15 cellular contexts compared by ENCODE assay signal in the genomic region with DNA sequence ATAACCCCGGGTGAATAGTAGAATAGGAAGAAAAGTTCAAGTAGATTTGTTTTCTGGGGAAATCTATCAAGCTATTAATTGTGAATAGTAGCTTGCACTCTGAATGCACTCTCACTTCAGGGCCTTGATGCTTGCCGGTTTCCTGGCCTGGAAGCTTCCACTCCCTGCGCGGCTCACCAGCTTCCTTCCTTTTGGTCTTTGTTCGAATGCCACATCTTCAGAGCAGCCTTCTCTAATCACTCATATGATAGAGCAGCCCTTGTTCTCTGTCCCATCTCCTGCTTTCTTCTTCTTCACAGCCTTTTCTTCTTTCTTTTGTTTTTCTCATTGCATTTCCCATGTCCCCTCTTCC.
"Had no signal": no experiment of that assay in that cellular context is flagged by ENCODE, and none has a peak within 500 bp of the region (broad histone marks: within the 10 kb centered on the region; RNA-seq: fewer than 3 reads in every experiment).

No MANE protein-coding gene starts in this region.

- H3K36me3 ChIP-seq: brain microvascular endothelial cell, esophagus muscularis mucosa, tibial nerve, vagina, WERI-Rb-1 had no signal

- H3K27ac Mint-ChIP-seq: activated T-helper 1 cell treated with anti-CD3 and anti-CD28 coated beads, Interleukin-12 subunit alpha, Interleukin-12 subunit beta, Interleukin-2, Interleukin-4 antibody, amounts not matched to agents 30 ng/mL and 10 ng/mL and 1 ng/mL, durations not matched to agents 14 hours and 24 hours and 36 hours had no signal

- ATAC-seq: stimulated activated naive CD8-positive, alpha-beta T cell treated with anti-CD3 and anti-CD28 coated beads, Interleukin-15, Interleukin-2, amounts not matched to agents 100 U/mL and 50 U/mL, for 24 hours had no signal

- H3K4me3 ChIP-seq: esophagus muscularis mucosa, hepatocyte, tibial nerve, vagina had no signal

- DNase-seq: activated CD4-positive, alpha-beta T cell treated with anti-CD3 and anti-CD28 coated beads for 1 hour; activated CD4-positive, alpha-beta T cell treated with anti-CD3 and anti-CD28 coated beads, Interleukin-2, amount 50 U/mL, for 48 hours; brain microvascular endothelial cell; effector CD8-positive, alpha-beta T cell; occipital lobe; stimulated activated CD4-positive, alpha-beta T cell treated with anti-CD3 and anti-CD28 coated beads, Interleukin-2, amount 100 ng/mL, for 24 hours; stimulated activated naive CD8-positive, alpha-beta T cell treated with anti-CD3 and anti-CD28 coated beads, Interleukin-15, Interleukin-2, amounts not matched to agents 100 U/mL and 50 U/mL, for 24 hours; T-helper 2 cell; WERI-Rb-1 had no signal

- H3K27me3 ChIP-seq: brain microvascular endothelial cell, esophagus muscularis mucosa, hepatocyte, tibial nerve, vagina had no signal

- H3K27me3 Mint-ChIP-seq: progenitor cell of endocrine pancreas had no signal

- H3K27ac ChIP-seq: brain microvascular endothelial cell, esophagus muscularis mucosa, hepatocyte, tibial nerve, vagina, WERI-Rb-1 had no signal

- H3K9me3 Mint-ChIP-seq: activated T-helper 1 cell treated with anti-CD3 and anti-CD28 coated beads, Interleukin-12 subunit alpha, Interleukin-12 subunit beta, Interleukin-2, Interleukin-4 antibody, amounts not matched to agents 30 ng/mL and 10 ng/mL and 1 ng/mL, durations not matched to agents 14 hours and 24 hours and 36 hours had no signal

- H3K9me3 ChIP-seq: esophagus muscularis mucosa, tibial nerve, vagina had no signal

- H3K4me1 ChIP-seq: vagina had no signal

- H3K4me3 Mint-ChIP-seq: activated T-helper 1 cell treated with anti-CD3 and anti-CD28 coated beads, Interleukin-12 subunit alpha, Interleukin-12 subunit beta, Interleukin-2, Interleukin-4 antibody, amounts not matched to agents 30 ng/mL and 10 ng/mL and 1 ng/mL, durations not matched to agents 14 hours and 24 hours and 36 hours had no signal
